18 cellular contexts compared by ENCODE assay signal in genomic region chr5:54676466-54676865, GRCh38.
"Had no signal": no experiment of that assay in that cellular context is flagged by ENCODE, and none has a peak within 500 bp of the region (broad histone marks: within the 10 kb centered on the region; RNA-seq: fewer than 3 reads in every experiment).

No MANE protein-coding gene starts in this region.

- H3K4me3 ChIP-seq: body of pancreas, colonic mucosa, pancreas, right lobe of liver, smooth muscle cell, testis had no signal

- H3K4me1 Mint-ChIP-seq: WTC11 had no signal

- H3K27me3 ChIP-seq: body of pancreas, colonic mucosa, pancreas, right lobe of liver, testis had no signal

- H3K9me3 ChIP-seq: body of pancreas, colonic mucosa, pancreas, right lobe of liver, testis had no signal

- H3K27ac Mint-ChIP-seq: activated CD4-positive, alpha-beta memory T cell treated with anti-CD3 and anti-CD28 coated beads for 36 hours; activated CD4-positive, alpha-beta T cell treated with anti-CD3 and anti-CD28 coated beads for 36 hours; activated naive CD8-positive, alpha-beta T cell; stimulated activated memory B cell treated with anti-CD40 and anti-IgM and Interleukin-4, amounts not matched to agents 10 μg/mL and 1 μg/mL and 100 μg/mL, for 72 hours; T-helper 2 cell treated with Interferon-gamma antibody and Interleukin-4, amounts not matched to agents 5 μg/mL and 100 μg/mL, for 36 hours; WTC11 had no signal

- H3K27me3 Mint-ChIP-seq: activated CD4-positive, alpha-beta memory T cell treated with anti-CD3 and anti-CD28 coated beads for 36 hours; activated CD4-positive, alpha-beta T cell treated with anti-CD3 and anti-CD28 coated beads for 36 hours; activated naive CD8-positive, alpha-beta T cell; stimulated activated memory B cell treated with anti-CD40 and anti-IgM and Interleukin-4, amounts not matched to agents 10 μg/mL and 1 μg/mL and 100 μg/mL, for 72 hours had no signal

- H3K4me1 ChIP-seq: body of pancreas, colonic mucosa, pancreas had no signal

- ATAC-seq: activated CD4-positive, alpha-beta T cell treated with anti-CD3 and anti-CD28 coated beads for 36 hours; body of pancreas; right lobe of liver; stimulated activated memory B cell treated with anti-CD40 and anti-IgM and Interleukin-4, amounts not matched to agents 10 μg/mL and 1 μg/mL and 100 μg/mL, for 72 hours; WTC11 had no signal

- H3K4me3 Mint-ChIP-seq: activated CD4-positive, alpha-beta memory T cell treated with anti-CD3 and anti-CD28 coated beads for 36 hours; activated CD4-positive, alpha-beta T cell treated with anti-CD3 and anti-CD28 coated beads for 36 hours; activated naive CD8-positive, alpha-beta T cell; stimulated activated memory B cell treated with anti-CD40 and anti-IgM and Interleukin-4, amounts not matched to agents 10 μg/mL and 1 μg/mL and 100 μg/mL, for 72 hours; T-helper 2 cell treated with Interferon-gamma antibody and Interleukin-4, amounts not matched to agents 5 μg/mL and 100 μg/mL, for 36 hours; WTC11 had no signal

- DNase-seq: activated CD4-positive, alpha-beta memory T cell treated with anti-CD3 and anti-CD28 coated beads for 36 hours; activated CD4-positive, alpha-beta T cell treated with anti-CD3 and anti-CD28 coated beads for 36 hours; activated T-cell treated with anti-CD3 and anti-CD28 coated beads for 4 hours; body of pancreas; caudate nucleus; colonic mucosa; erythroblast; mammary epithelial cell; pancreas; right lobe of liver; stimulated activated CD4-positive, alpha-beta T cell treated with anti-CD3 and anti-CD28 coated beads, Interleukin-4, amount 100 ng/mL, for 4 hours; SW 1271; testis had no signal

- H3K36me3 ChIP-seq: colonic mucosa, pancreas, right lobe of liver had no signal

- H3K27ac ChIP-seq: body of pancreas, colonic mucosa, pancreas, right lobe of liver had no signal

- H3K36me3 Mint-ChIP-seq: activated CD4-positive, alpha-beta memory T cell treated with anti-CD3 and anti-CD28 coated beads for 36 hours had no signal
